Comparison of ENCODE assay signal across 9 cellular contexts in the genomic region with DNA sequence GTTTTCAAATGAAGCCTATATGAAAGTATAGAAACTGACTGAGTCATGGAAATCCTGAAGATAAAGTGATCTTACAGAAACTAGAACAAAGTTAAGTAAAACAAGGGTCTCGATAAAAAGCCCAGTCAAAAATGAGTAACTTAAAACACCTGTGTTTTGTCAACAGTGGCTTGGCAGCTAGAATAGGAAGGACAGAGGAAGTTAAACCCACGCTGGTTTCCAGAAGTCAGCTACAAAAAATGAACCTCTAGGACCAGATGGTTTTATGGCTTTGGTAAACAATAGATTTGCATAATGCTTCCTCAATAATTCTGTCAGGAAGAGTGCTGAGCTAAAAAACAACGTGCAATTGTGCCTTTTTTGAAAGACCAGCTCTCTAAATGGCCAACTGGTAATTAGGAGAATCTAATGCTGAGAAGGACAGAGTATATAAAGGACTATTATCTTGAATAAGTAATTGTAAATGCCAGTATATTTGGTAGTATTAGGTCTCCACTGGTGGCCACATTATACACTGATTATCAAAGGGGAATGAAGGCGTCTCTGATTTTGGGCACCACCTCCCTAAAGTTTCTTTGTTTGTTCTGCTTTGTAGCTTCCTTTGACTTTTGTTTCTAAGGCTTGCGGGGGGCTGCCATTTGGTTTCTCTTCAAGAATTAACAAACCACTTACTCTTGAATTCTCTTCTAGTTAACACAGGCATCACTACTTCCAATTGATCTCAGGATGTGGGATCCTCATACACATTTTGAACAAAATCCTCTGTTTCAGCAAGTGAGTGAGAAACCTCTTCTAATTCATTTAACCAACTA.
DNase-seq lines count a peak whose midpoint lies in the region; ATAC-seq and TF ChIP-seq lines count a peak whose summit lies in the region.
"Had no signal": no experiment of that assay in that cellular context is flagged by ENCODE, and none has a peak within 500 bp of the region (broad histone marks: within the 10 kb centered on the region; RNA-seq: fewer than 3 reads in every experiment).

No MANE protein-coding gene starts in this region.

- no peak overlapping the region for H4K5ac ChIP-seq in mesendoderm (ENCODE audit: low read length)

- no peak overlapping the region for H2BK15ac ChIP-seq in mesendoderm (replicated peaks; ENCODE audit: low read depth)

- no peak overlapping the region for H4K8ac ChIP-seq in mesendoderm (ENCODE audit: low read depth, low read length)

- no peak overlapping the region for H3K4me2 ChIP-seq in mesendoderm (ENCODE audit: low read length)

- H3K56ac ChIP-seq in mesendoderm (ENCODE audit: low read length) = no peak overlapping the region

- peak overlapping the region in 3 of 4 donors; percentile 35 to 81 (median 61) for H3K4me3 Mint-ChIP-seq in IgD-negative memory B cell
- H3K4me3 Mint-ChIP-seq in endodermal cell = no peak overlapping the region
- H3K4me3 Mint-ChIP-seq: neural crest cell had no signal

- H3K36me3 Mint-ChIP-seq in IgD-negative memory B cell (no peaks in the 10 kb centered on the region), endodermal cell (ENCODE audit: low read depth) (no peaks in the 10 kb centered on the region)

- H3K4me1 Mint-ChIP-seq in IgD-negative memory B cell (peaks cover 28 to 32% (median 30%) of the 10 kb centered on the region in 3 donors), endodermal cell (peaks cover 13% of the 10 kb centered on the region)

- H3K4me1 ChIP-seq in endodermal cell (ENCODE audit: control insufficient read depth, insufficient read depth, low read length) (no peaks in the 10 kb centered on the region), mesendoderm (ENCODE audit: control insufficient read depth, low read depth, low read length) (no peaks in the 10 kb centered on the region)

- H3K79me1 ChIP-seq in mesendoderm (ENCODE audit: low read length) = no peaks in the 10 kb centered on the region

- no peak overlapping the region for H3K23ac ChIP-seq in mesendoderm (ENCODE audit: low read length)

- DNase-seq in NCI-H1436 (lab: John Stamatoyannopoulos, UW) (peak; percentile 10), NCI-H1436 treated with DMSO at 0.1 percent for 48 hours (lab: John Stamatoyannopoulos, UW) (no peak), amniotic epithelial cell (ENCODE audit: low read depth) (peak; percentile 13), germinal center (ENCODE audit: low spot score) (no peak), endodermal cell (no peak), mesendoderm (no peak)

- no peaks in the 10 kb centered on the region for H3K27me3 ChIP-seq in endodermal cell (ENCODE audit: control insufficient read depth, insufficient read depth, low read length, poor library complexity, severe bottlenecking)
- no peaks in the 10 kb centered on the region for H3K27me3 ChIP-seq in mesendoderm (ENCODE audit: insufficient read depth, low read length, poor library complexity)

- 40 to 65% methylated on average over 3 to 5 of the region's 5 CpGs for WGBS in endodermal cell (ENCODE audit: insufficient coverage in 1 of 2, insufficient read length in 1 of 2), 2 experiments
- WGBS in mesendoderm (ENCODE audit: extremely low coverage, insufficient coverage, low lambda C conversion rate) = no CpG with 5 or more reads among the region's 5 CpGs

- no peak for TF ChIP-seq CTCF in endodermal cell (conservative IDR thresholded peaks at IDR 0.05)

- H3K79me2 ChIP-seq in mesendoderm (ENCODE audit: control insufficient read depth, insufficient read depth, low read length) = no peaks in the 10 kb centered on the region

- no peak overlapping the region for H3K18ac ChIP-seq in mesendoderm (ENCODE audit: low read length)

- no peak overlapping the region for H3K27ac ChIP-seq in endodermal cell (ENCODE audit: low read depth, low read length)
- H3K27ac ChIP-seq in mesendoderm (ENCODE audit: low read depth, low read length) = no peak overlapping the region

- H3K4me3 ChIP-seq in endodermal cell (ENCODE audit: low read length) = no peak overlapping the region
- H3K4me3 ChIP-seq in mesendoderm (ENCODE audit: low read length) = no peak overlapping the region

- peak; percentile 76 for ATAC-seq in GM21529 (IDR thresholded peaks at IDR 0.05; ENCODE audit: unreplicated experiment)

- H3K4ac ChIP-seq in mesendoderm (ENCODE audit: low read depth, low read length) = no peak overlapping the region

- H3K27me3 Mint-ChIP-seq in IgD-negative memory B cell = no peaks in the 10 kb centered on the region
- H3K27me3 Mint-ChIP-seq in endodermal cell (ENCODE audit: insufficient read depth) = no peaks in the 10 kb centered on the region

- H3K9ac ChIP-seq in endodermal cell (ENCODE audit: extremely low read depth, low read length, poor library complexity, severe bottlenecking) (no peak overlapping the region), mesendoderm (ENCODE audit: low read length) (no peak overlapping the region)

- no peak overlapping the region for H2AK5ac ChIP-seq in mesendoderm (ENCODE audit: low read length)

- H3K36me3 ChIP-seq in endodermal cell (ENCODE audit: control insufficient read depth, insufficient read depth, low read length) (no peaks in the 10 kb centered on the region), mesendoderm (ENCODE audit: control insufficient read depth, insufficient read depth, low read length) (no peaks in the 10 kb centered on the region)

- H2BK120ac ChIP-seq in mesendoderm (ENCODE audit: low read depth, low read length) = no peak overlapping the region

- H2BK5ac ChIP-seq in mesendoderm (ENCODE audit: low read length) = no peak overlapping the region

- H3K9me3 ChIP-seq in endodermal cell (ENCODE audit: control insufficient read depth, low read length) = no peaks in the 10 kb centered on the region

- H3K9me3 Mint-ChIP-seq in IgD-negative memory B cell (peaks cover 0 to 7% (median 6%) of the 10 kb centered on the region in 3 donors), endodermal cell (no peaks in the 10 kb centered on the region)
- H3K9me3 Mint-ChIP-seq: neural crest cell had no signal

- H3K27ac Mint-ChIP-seq in IgD-negative memory B cell (peak overlapping the region in 1 of 3 donors; percentile 56), endodermal cell (no peak overlapping the region)

Comparison
In these comparisons a context has a peak if more than half of its experiments do, and no peak if none do; other contexts are left out.
1. DNase-seq: peak in NCI-H1436 (single experiment) and amniotic epithelial cell (single experiment); none in NCI-H1436 treated with DMSO at 0.1 percent for 48 hours (single experiment), germinal center (single experiment), endodermal cell (single experiment) and mesendoderm (single experiment).